ENCODE assay signal across 11 cellular contexts in the genomic region with DNA sequence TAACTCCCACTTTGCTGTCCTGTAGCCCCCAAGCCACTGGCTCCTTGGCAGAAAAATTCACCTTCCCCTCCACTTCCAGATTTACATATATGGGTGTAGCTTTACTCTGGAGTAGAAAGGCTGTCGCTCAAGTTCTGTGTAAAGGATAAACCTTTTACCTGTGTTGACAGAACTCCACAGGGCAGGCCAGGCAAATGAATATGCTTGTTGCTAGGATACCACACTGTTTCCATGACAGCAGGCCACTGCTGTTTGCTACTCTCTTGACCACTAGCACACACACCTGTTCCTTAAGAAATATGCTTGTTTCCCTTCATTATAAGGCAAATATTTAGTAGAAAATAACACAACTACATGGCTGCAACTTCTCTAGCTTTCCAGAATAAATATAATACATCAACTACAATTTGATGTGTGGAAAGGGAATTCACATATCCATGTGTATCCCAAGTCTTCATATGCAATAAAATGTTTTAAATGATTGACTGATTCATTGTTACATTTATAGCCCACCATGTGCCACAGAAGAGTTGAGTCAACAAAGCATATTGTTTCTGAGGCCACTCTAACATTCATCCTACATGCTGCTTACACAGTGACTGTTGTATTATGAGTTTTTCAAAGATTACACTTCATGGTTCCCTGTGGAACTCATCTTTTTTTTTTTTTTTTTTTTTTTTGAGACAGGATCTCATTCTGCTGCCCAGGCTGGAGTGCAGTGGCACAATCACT. TPM values are rescaled to one million over a fixed set of nuclear protein-coding genes. Genes with fewer than 3 reads are reported as not detected.
DNase-seq lines count a peak whose midpoint lies in the region; ATAC-seq and TF ChIP-seq lines count a peak whose summit lies in the region.
"Had no signal": no experiment of that assay in that cellular context is flagged by ENCODE, and none has a peak within 500 bp of the region (broad histone marks: within the 10 kb centered on the region; RNA-seq: fewer than 3 reads in every experiment).

No MANE protein-coding gene starts in this region.

- no peaks in the 10 kb centered on the region for H3K23me2 ChIP-seq in H9 (ENCODE audit: insufficient read length, low read depth, low read length, poor library complexity, severe bottlenecking)

- H4K5ac ChIP-seq in H9 (ENCODE audit: insufficient read length, low read depth, low read length), result no peak overlapping the region

- no peaks in the 10 kb centered on the region for H3K36me3 ChIP-seq in osteoblast (ENCODE audit: insufficient read depth, low read length)
- no peaks in the 10 kb centered on the region for H3K36me3 ChIP-seq in CD8-positive, alpha-beta T cell (ENCODE audit: insufficient read depth, low read length)

- no peak overlapping the region for H3K4me3 Mint-ChIP-seq in H9
- H3K4me3 Mint-ChIP-seq in CD8-positive, alpha-beta T cell, result no peak overlapping the region

- H4K91ac ChIP-seq in H9 (ENCODE audit: insufficient read length, low read depth, low read length), result no peak overlapping the region

- H3K14ac ChIP-seq in H9 (ENCODE audit: insufficient read depth, low read length), result no peak overlapping the region; the same call in 1 of the 2 replicates

- no peak overlapping the region for H2BK15ac ChIP-seq in H9 (ENCODE audit: low read depth, low read length)

- no peak overlapping the region for H2BK5ac ChIP-seq in H9 (ENCODE audit: insufficient read length, low read length)

- no peak overlapping the region for H3K4me3 ChIP-seq in osteoblast (ENCODE audit: insufficient read depth, low read length)
- no peak overlapping the region for H3K4me3 ChIP-seq in CD8-positive, alpha-beta T cell (ENCODE audit: low read depth, low read length)

- H3K4me2 ChIP-seq in H9 (ENCODE audit: insufficient read depth, insufficient read length, low read length), result no peak overlapping the region
- H3K4me2 ChIP-seq in osteoblast (ENCODE audit: insufficient read depth, low read length), result no peak overlapping the region

- no peak overlapping the region for H2BK120ac ChIP-seq in H9 (ENCODE audit: low read depth, low read length, poor library complexity, severe bottlenecking)

- peak overlapping the region; percentile 45 for H2BK20ac ChIP-seq in H9 (ENCODE audit: low read depth, low read length, poor library complexity, severe bottlenecking)

- no peaks in the 10 kb centered on the region for H3K79me1 ChIP-seq in H9 (ENCODE audit: insufficient read depth, low read depth, low read length, poor library complexity, severe bottlenecking)

- no peaks in the 10 kb centered on the region for H3K36me3 Mint-ChIP-seq in H9 (ENCODE audit: insufficient read depth in 1 of 3, low read depth in 3 of 3)
- H3K36me3 Mint-ChIP-seq in CD8-positive, alpha-beta T cell, result no peaks in the 10 kb centered on the region

- H3K27me3 ChIP-seq in H9 (ENCODE audit: insufficient read depth, low read length), result no peaks in the 10 kb centered on the region
- no peaks in the 10 kb centered on the region for H3K27me3 ChIP-seq in osteoblast (ENCODE audit: insufficient read depth, low read length)
- no peaks in the 10 kb centered on the region for H3K27me3 ChIP-seq in CD8-positive, alpha-beta T cell (ENCODE audit: insufficient read depth, low read length)

- peak; percentile 76 for DNase-seq in H9
- DNase-seq in NCI-H2196 treated with DMSO at 0.1 percent for 48 hours (lab: John Stamatoyannopoulos, UW; ENCODE audit: unreplicated experiment), result peak; percentile 76
- DNase-seq in cerebellar cortex (ENCODE audit: low spot score), result peak; percentile 24
- no peak for DNase-seq in osteoblast (ENCODE audit: insufficient read length, low spot score, missing footprints)
- DNase-seq in NK-92 treated with Interleukin-12 subunit alpha and Interleukin-12 subunit beta, amount 100 ng/mL, for 24 hours (lab: John Stamatoyannopoulos, UW), result no peak
- DNase-seq in omental fat pad (ENCODE audit: low spot score), result no peak
- no peak for DNase-seq in CD8-positive, alpha-beta T cell
- DNase-seq: amygdala; DND-41; stimulated activated CD4-positive, alpha-beta T cell treated with anti-CD3 and anti-CD28 coated beads, Interleukin-4, amount 100 ng/mL, for 4 hours had no signal

- H4K20me1 ChIP-seq in H9 (ENCODE audit: control insufficient read depth, insufficient read depth, insufficient read length), result no peaks in the 10 kb centered on the region
- H4K20me1 ChIP-seq in osteoblast (ENCODE audit: insufficient read depth, low read length), result no peaks in the 10 kb centered on the region

- H3K27ac Mint-ChIP-seq in H9, result no peak overlapping the region
- no peak overlapping the region for H3K27ac Mint-ChIP-seq in CD8-positive, alpha-beta T cell

- POLR2A ChIA-PET in CD8-positive, alpha-beta T cell (lab: Charles Lee), result interaction anchor here (1.1 kb wide), 1 partner anchor 11 kb away, joined by 3 read pairs; no protein-coding TSS in a partner anchor

- peak overlapping the region; percentile 82; the same call in 1 of the 2 replicates for H3K4ac ChIP-seq in H9 (ENCODE audit: low read depth, low read length)

- H2AFZ ChIP-seq in H9 (ENCODE audit: low read length) (no peak overlapping the region), osteoblast (ENCODE audit: low read length) (peak overlapping the region; percentile 0)

- H2BK12ac ChIP-seq in H9 (ENCODE audit: insufficient read length, low read depth, low read length), result no peak overlapping the region

- CTCF ChIA-PET in CD8-positive, alpha-beta T cell (lab: Charles Lee), result interaction anchor here (1.0 kb wide), 1 partner anchor 12 kb away, joined by 3 read pairs; no protein-coding TSS in a partner anchor

- no peak overlapping the region for H3K23ac ChIP-seq in H9 (ENCODE audit: insufficient read length, low read depth, low read length)

- no peak overlapping the region for H3K27ac ChIP-seq in H9 (ENCODE audit: insufficient read length, low read depth, low read length)
- H3K27ac ChIP-seq in osteoblast (ENCODE audit: low read depth, low read length), result no peak overlapping the region
- no peak overlapping the region for H3K27ac ChIP-seq in CD8-positive, alpha-beta T cell (ENCODE audit: low read depth, low read length)

- H3K27me3 Mint-ChIP-seq in H9 (ENCODE audit: low read depth), result no peaks in the 10 kb centered on the region
- peaks cover 5% of the 10 kb centered on the region for H3K27me3 Mint-ChIP-seq in CD8-positive, alpha-beta T cell (ENCODE audit: low read depth)

- peak overlapping the region; percentile 98 for H3T11ph ChIP-seq in H9 (ENCODE audit: low read length)

- no peak overlapping the region for H4K8ac ChIP-seq in H9 (replicated peaks; ENCODE audit: insufficient read length, low read depth, low read length)

- no peak overlapping the region for H3K9ac ChIP-seq in H9 (ENCODE audit: extremely low read depth, insufficient read length, low read length)

- no peaks in the 10 kb centered on the region for H3K79me2 ChIP-seq in H9 (ENCODE audit: insufficient read depth, low read length)
- no peaks in the 10 kb centered on the region for H3K79me2 ChIP-seq in osteoblast (ENCODE audit: insufficient read depth, low read length)

- peak overlapping the region; percentile 2 for H3K18ac ChIP-seq in H9 (ENCODE audit: insufficient read length, low read depth, low read length)

- H3K9me3 ChIP-seq in H9 (ENCODE audit: control insufficient read depth, low read depth, low read length) (no peaks in the 10 kb centered on the region), osteoblast (ENCODE audit: low read depth, low read length) (no peaks in the 10 kb centered on the region)
- H3K9me3 ChIP-seq in CD8-positive, alpha-beta T cell (ENCODE audit: low read length), result no peaks in the 10 kb centered on the region

- no peaks in the 10 kb centered on the region for H3K9me3 Mint-ChIP-seq in H9
- no peaks in the 10 kb centered on the region for H3K9me3 Mint-ChIP-seq in CD8-positive, alpha-beta T cell

- intact Hi-C loops in CD8-positive, alpha-beta T cell (cut with DNase I, micrococcal nuclease), result loop anchor here in 1 of 2 experiments (10.0 kb wide), 1 partner anchor 57 kb away; no protein-coding TSS in a partner anchor

- TF ChIP-seq CTCF in H9 (conservative IDR thresholded peaks at IDR 0.05) (no peak), osteoblast (IDR thresholded peaks at IDR 0.05; ENCODE audit: extremely low read depth, low read depth, low read length) (no peak), omental fat pad (IDR thresholded peaks at IDR 0.05) (no peak)
- TF ChIP-seq CTCF in CD8-positive, alpha-beta T cell (IDR thresholded peaks at IDR 0.05), result no peak

- peaks cover 8 to 9% of the 10 kb centered on the region in 2 experiments for H3K4me1 Mint-ChIP-seq in H9
- no peaks in the 10 kb centered on the region for H3K4me1 Mint-ChIP-seq in CD8-positive, alpha-beta T cell (ENCODE audit: low read depth)

- no peaks in the 10 kb centered on the region for H3K4me1 ChIP-seq in H9 (ENCODE audit: insufficient read depth, low read length)
- peaks cover 17% of the 10 kb centered on the region for H3K4me1 ChIP-seq in osteoblast (ENCODE audit: insufficient read depth, low read length)
- H3K4me1 ChIP-seq in CD8-positive, alpha-beta T cell (ENCODE audit: insufficient read depth, low read length), result no peaks in the 10 kb centered on the region

- H3K56ac ChIP-seq in H9 (ENCODE audit: insufficient read length, low read depth, low read length), result no peak overlapping the region

- WGBS in H9 (ENCODE audit: extremely low coverage, insufficient read length, low lambda C conversion rate), result no CpG with 5 or more reads among the region's 1 CpG

- ATAC-seq in omental fat pad (ENCODE audit: low FRiP score), result no peak
- no peak for ATAC-seq in GM19395 (IDR thresholded peaks at IDR 0.05; ENCODE audit: unreplicated experiment)
- ATAC-seq in CD8-positive, alpha-beta T cell, result no peak

- no peak overlapping the region for H2AK5ac ChIP-seq in H9 (ENCODE audit: insufficient read length, low read length)

RNA-seq across cellular contexts. Expression of a gene that starts 56.2 kb away (rescaled TPM):
- 37.6 and 38.2 TPM in 2 replicates for total RNA-seq in H9 (2021)
- total RNA-seq in osteoblast, result 42.7 and 56.0 TPM in 2 replicates
- 10 to 100 TPM; 50.2 to 99.1 (median 58.7) TPM for total RNA-seq in omental fat pad
- 10 to 100 TPM; 88.5 to 94.7 TPM for total RNA-seq in CD8-positive, alpha-beta T cell

Comparison
In these comparisons a context has a peak if more than half of its experiments do, and no peak if none do; other contexts are left out.
1. DNase-seq: peak in H9 (single experiment), NCI-H2196 treated with DMSO at 0.1 percent for 48 hours (single experiment) and cerebellar cortex (single experiment); none in osteoblast (single experiment), NK-92 treated with Interleukin-12 subunit alpha and Interleukin-12 subunit beta, amount 100 ng/mL, for 24 hours (single experiment), omental fat pad (single experiment) and CD8-positive, alpha-beta T cell (0 of 7).